ENCODE assay signal across 18 cellular contexts in genomic region chr10:127013696-127014095, GRCh38.
DNase-seq lines count a peak whose midpoint lies in the region; ATAC-seq and TF ChIP-seq lines count a peak whose summit lies in the region.
"Had no signal": no experiment of that assay in that cellular context is flagged by ENCODE, and none has a peak within 500 bp of the region (broad histone marks: within the 10 kb centered on the region; RNA-seq: fewer than 3 reads in every experiment).

No MANE protein-coding gene starts in this region.

- no peaks in the 10 kb centered on the region for H3K9me3 ChIP-seq in PC-9 (ENCODE audit: insufficient read depth, low read depth)
- no peaks in the 10 kb centered on the region for H3K9me3 ChIP-seq in lung (ENCODE audit: control insufficient read depth in 2 of 2, insufficient read depth in 1 of 2, low read length in 1 of 2)
- no peaks in the 10 kb centered on the region for H3K9me3 ChIP-seq in suprapubic skin
- H3K9me3 ChIP-seq: spleen had no signal

- H3K27me3 ChIP-seq in PC-9 (ENCODE audit: insufficient read depth, low read depth) (no peaks in the 10 kb centered on the region), lung (ENCODE audit: control insufficient read depth, insufficient read depth) (no peaks in the 10 kb centered on the region), suprapubic skin (no peaks in the 10 kb centered on the region)
- H3K27me3 ChIP-seq: spleen had no signal

- H3K27ac ChIP-seq in PC-9 (peak overlapping the region; percentile 91), lung (ENCODE audit: low read depth in 1 of 2, low read length in 1 of 2) (peak overlapping the region; percentile 12 to 72), suprapubic skin (peak overlapping the region; percentile 60)
- H3K27ac ChIP-seq: GM23248, spleen had no signal

- peaks cover 23% of the 10 kb centered on the region for H3F3A ChIP-seq in PC-9 (ENCODE audit: insufficient read depth, low read depth)

- no peak overlapping the region for H2AFZ ChIP-seq in PC-9
- H2AFZ ChIP-seq: GM23248 had no signal

- DNase-seq in PC-9, result peak; percentile 73 to 92
- DNase-seq in epithelial cell of esophagus (ENCODE audit: low read depth), result peak; percentile 32
- DNase-seq in lung (ENCODE audit: low spot score), result no peak
- peak in 1 of 2 donors; percentile 58 for DNase-seq in suprapubic skin (ENCODE audit: low spot score in 2 of 2)
- DNase-seq in NCI-H226, result no peak
- DNase-seq in KG1 (lab: John Stamatoyannopoulos, UW), result no peak
- DNase-seq: activated CD4-positive, alpha-beta T cell treated with anti-CD3 and anti-CD28 coated beads, Interleukin-2, amount 10 ng/mL, durations not matched to agents 7 days and 5 days; CD4-positive, alpha-beta memory T cell; DMS79; GM23248; immature natural killer cell; mesenchymal stem cell; NCI-H1092; NCI-H2081; NCI-H510A; NK-92 treated with Interleukin-12 subunit alpha and Interleukin-12 subunit beta, amount 100 ng/mL, for 24 hours; spleen had no signal

- H3K36me3 ChIP-seq in PC-9 (ENCODE audit: low read depth) (no peaks in the 10 kb centered on the region), lung (ENCODE audit: control insufficient read depth in 2 of 2, insufficient read depth in 2 of 2, low read length in 2 of 2) (peaks cover 0 to 18% of the 10 kb centered on the region in 2 donors), suprapubic skin (peaks cover 39% of the 10 kb centered on the region)

- WGBS in lung, 2 donors, result 87 to 91% methylated on average over 8 of the region's 8 CpGs
- 88% methylated on average over 4 of the region's 8 CpGs for WGBS in suprapubic skin

- TF ChIP-seq EP300 in suprapubic skin (IDR thresholded peaks at IDR 0.05), result no peak

- no peaks in the 10 kb centered on the region for H4K20me1 ChIP-seq in PC-9 (ENCODE audit: insufficient read depth)

- POLR2A ChIA-PET in PC-9 (lab: Charles Lee; ENCODE audit: unreplicated experiment), result no interaction called here

- H3K4me3 ChIP-seq in PC-9 (peak overlapping the region; percentile 46; the same call in 1 of the 2 replicates), epithelial cell of esophagus (ENCODE audit: low read length) (no peak overlapping the region), lung (no peak overlapping the region), suprapubic skin (no peak overlapping the region)
- H3K4me3 ChIP-seq: GM23248, spleen had no signal

- no peak for TF ChIP-seq CTCF in PC-9 (conservative IDR thresholded peaks at IDR 0.05)
- no peak for TF ChIP-seq CTCF in epithelial cell of esophagus (IDR thresholded peaks at IDR 0.05; ENCODE audit: insufficient read depth, low read depth, low read length, missing control alignments)
- no peak for TF ChIP-seq CTCF in lung (IDR thresholded peaks at IDR 0.05; ENCODE audit: control extremely low read depth, extremely low read depth)
- TF ChIP-seq CTCF in suprapubic skin (IDR thresholded peaks at IDR 0.05), result no peak

- intact Hi-C loops in PC-9 (cut with micrococcal nuclease; ENCODE audit: unreplicated experiment), result loop anchor here (2.0 to 5.0 kb wide), 2 partner anchors 111 to 134 kb away; no protein-coding TSS in a partner anchor

- BruUV-seq in PC-9 (replicated peaks; lab: Mats Ljungman, UMichigan), result no TSS peak

- no peaks in the 10 kb centered on the region for H3K9me2 ChIP-seq in PC-9 (ENCODE audit: insufficient read depth)

- no peaks in the 10 kb centered on the region for H3K79me2 ChIP-seq in PC-9 (ENCODE audit: low read depth)

- H3K4me1 ChIP-seq in PC-9 (replicated peaks; ENCODE audit: insufficient read depth), result peaks cover 31% of the 10 kb centered on the region
- H3K4me1 ChIP-seq in lung (ENCODE audit: control insufficient read depth in 2 of 2, insufficient read depth in 2 of 2, low read length in 2 of 2), result peaks cover 0 to 5% of the 10 kb centered on the region in 2 donors
- H3K4me1 ChIP-seq in suprapubic skin, result peaks cover 18% of the 10 kb centered on the region

- peak overlapping the region; percentile 77 for H3K4me2 ChIP-seq in PC-9

- CTCF ChIA-PET in PC-9 (lab: Charles Lee), result no interaction called here

- no peak for TF ChIP-seq POLR2A in suprapubic skin (IDR thresholded peaks at IDR 0.05)

- ATAC-seq in lung (ENCODE audit: insufficient read depth, low FRiP score) (no peak), HG03432 (IDR thresholded peaks at IDR 0.05; ENCODE audit: unreplicated experiment) (no peak)

Comparison
In these comparisons a context has a peak if more than half of its experiments do, and no peak if none do; other contexts are left out.
1. DNase-seq: peak in PC-9 (2 of 2) and epithelial cell of esophagus (single experiment); none in lung (single experiment), NCI-H226 (single experiment) and KG1 (single experiment).
2. Peak in every context shown above with its lines, with median percentiles within 50 percentile points of each other: H3K27ac ChIP-seq.